1 cellular context compared by ENCODE assay signal in the genomic region with DNA sequence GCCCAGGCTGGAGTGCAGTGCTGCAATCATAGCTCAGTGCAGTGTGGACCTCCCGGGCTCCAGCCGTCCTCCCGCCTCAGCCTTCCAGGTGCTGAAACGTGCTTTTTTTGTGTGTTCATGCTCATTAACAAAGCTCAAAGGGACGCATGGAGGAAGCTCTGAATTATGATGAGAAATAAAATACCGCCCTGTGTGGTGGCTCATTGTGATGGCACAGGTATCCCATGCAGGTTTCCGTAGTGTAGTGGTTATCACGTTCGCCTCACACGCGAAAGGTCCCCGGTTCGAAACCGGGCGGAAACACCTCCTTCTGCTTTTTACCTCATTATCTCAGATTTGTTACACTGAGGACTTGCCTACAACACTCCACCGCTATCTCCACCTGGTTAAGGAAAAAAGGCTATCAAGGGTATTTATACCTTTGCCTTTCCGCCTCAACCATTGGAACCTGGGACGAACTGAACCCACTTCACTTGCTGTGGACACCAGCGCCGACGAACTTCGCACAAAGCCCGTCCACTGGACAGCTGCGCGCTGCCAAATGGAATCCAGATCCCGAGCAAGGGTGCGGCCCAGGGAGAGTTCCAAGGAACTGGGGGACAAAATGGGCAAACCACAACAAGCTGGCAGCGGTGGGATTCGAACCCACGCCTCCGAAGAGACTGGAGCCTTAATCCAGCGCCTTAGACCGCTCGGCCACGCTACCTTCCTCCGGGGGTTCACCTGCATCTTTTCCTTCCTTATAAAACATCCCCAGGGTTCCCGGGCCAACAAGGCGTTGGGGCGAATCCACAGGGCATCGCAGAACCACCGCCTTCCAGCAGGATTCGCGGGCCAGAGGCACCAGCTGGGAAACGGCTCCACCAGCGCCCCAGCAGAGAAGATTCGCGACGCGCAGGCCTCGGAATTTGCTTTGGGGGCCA.
TF ChIP-seq lines count a peak whose summit lies in the region.

No MANE protein-coding gene starts in this region.

TF ChIP-seq in endothelial cell of umbilical vein, 7 proteins besides CTCF, POLR2A, EP300 and RAD21:
- TF ChIP-seq GATA2 (IDR thresholded peaks at IDR 0.05; ENCODE audit: insufficient read depth, insufficient read length, low read depth, low read length) (no peak), EZH2 (IDR thresholded peaks at IDR 0.05; ENCODE audit: borderline replicate concordance, low read depth, low read length, severe bottlenecking) (no peak), POLR2AphosphoS5 (IDR thresholded peaks at IDR 0.05; ENCODE audit: insufficient read depth, low read depth, low read length) (no peak), JUN (IDR thresholded peaks at IDR 0.05; ENCODE audit: borderline replicate concordance, insufficient read depth, insufficient read length, low read depth) (no peak), FOS (IDR thresholded peaks at IDR 0.05; ENCODE audit: borderline replicate concordance, insufficient read depth, low read length) (no peak), MYC (IDR thresholded peaks at IDR 0.05; ENCODE audit: low read depth, low read length) (no peak)
- TF ChIP-seq, protein P1, sequence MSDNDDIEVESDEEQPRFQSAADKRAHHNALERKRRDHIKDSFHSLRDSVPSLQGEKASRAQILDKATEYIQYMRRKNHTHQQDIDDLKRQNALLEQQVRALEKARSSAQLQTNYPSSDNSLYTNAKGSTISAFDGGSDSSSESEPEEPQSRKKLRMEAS (IDR thresholded peaks at IDR 0.05; ENCODE audit: insufficient read depth, insufficient read length) = no peak
